ENCODE assay signal across 22 cellular contexts in the genomic region with DNA sequence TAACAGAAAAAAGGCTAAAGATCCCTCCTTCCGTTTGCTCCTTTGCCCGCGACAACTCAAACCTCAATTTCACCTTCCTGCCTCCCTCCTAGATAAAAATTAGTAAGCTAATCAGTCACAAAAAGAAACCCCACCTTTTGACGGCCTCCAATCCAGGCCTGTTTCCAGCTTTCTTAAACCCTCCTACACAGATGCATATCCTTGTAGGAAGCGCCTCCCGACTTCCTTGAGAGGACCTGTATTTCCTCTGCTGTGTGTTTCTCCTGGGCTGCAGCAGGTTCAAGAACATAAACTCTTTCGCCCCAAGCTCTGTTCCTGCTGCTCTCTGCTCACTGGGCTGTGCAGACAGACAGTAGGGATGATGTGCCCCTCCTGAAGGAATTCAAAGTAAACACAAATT.
"Had no signal": no experiment of that assay in that cellular context is flagged by ENCODE, and none has a peak within 500 bp of the region (broad histone marks: within the 10 kb centered on the region; RNA-seq: fewer than 3 reads in every experiment).

No MANE protein-coding gene starts in this region.

- H3K27me3 Mint-ChIP-seq: effector memory CD8-positive, alpha-beta T cell; progenitor cell of endocrine pancreas had no signal

- H3K79me2 ChIP-seq: parathyroid adenoma had no signal

- H3K36me3 ChIP-seq: esophagus squamous epithelium, heart right ventricle, stomach, thyroid gland had no signal

- H3K27ac Mint-ChIP-seq: effector memory CD8-positive, alpha-beta T cell; naive thymus-derived CD8-positive, alpha-beta T cell; progenitor cell of endocrine pancreas; stimulated activated effector memory CD8-positive, alpha-beta T cell treated with anti-CD3 and anti-CD28 coated beads, Interleukin-12 subunit alpha, Interleukin-12 subunit beta, amount 100 ng/mL, for 72 hours had no signal

- H3K4me3 ChIP-seq: esophagus squamous epithelium, heart right ventricle, stomach, thyroid gland had no signal

- H3K36me3 Mint-ChIP-seq: naive thymus-derived CD8-positive, alpha-beta T cell; stimulated activated effector memory CD8-positive, alpha-beta T cell treated with anti-CD3 and anti-CD28 coated beads, Interleukin-12 subunit alpha, Interleukin-12 subunit beta, amount 100 ng/mL, for 72 hours had no signal

- H3K9ac ChIP-seq: parathyroid adenoma had no signal

- FAIRE-seq: endometrium had no signal

- H3K27me3 ChIP-seq: esophagus squamous epithelium, heart right ventricle, stomach, thyroid gland had no signal

- H3K4me1 ChIP-seq: parathyroid adenoma, thyroid gland had no signal

- H2AFZ ChIP-seq: parathyroid adenoma had no signal

- H3K4me3 Mint-ChIP-seq: effector memory CD8-positive, alpha-beta T cell; naive thymus-derived CD8-positive, alpha-beta T cell; neural crest cell; stimulated activated effector memory CD8-positive, alpha-beta T cell treated with anti-CD3 and anti-CD28 coated beads, Interleukin-12 subunit alpha, Interleukin-12 subunit beta, amount 100 ng/mL, for 72 hours had no signal

- DNase-seq: cerebellar nuclear complex; cortex of kidney; effector memory CD8-positive, alpha-beta T cell; erythroblast; esophagus squamous epithelium; glutamatergic neuron; heart right ventricle; hippocampal formation; kidney glomerular epithelial cell; stimulated activated CD4-positive, alpha-beta T cell treated with anti-CD3 and anti-CD28 coated beads, Interleukin-2, amount 100 ng/mL, for 24 hours; stimulated activated CD4-positive, alpha-beta T cell treated with anti-CD3 and anti-CD28 coated beads, Interleukin-4, amount 100 ng/mL, for 24 hours; stimulated activated naive CD4-positive, alpha-beta T cell treated with Interleukin-2 at 50 U/mL for 16 hours; stomach; thyroid gland had no signal

- H3K27ac ChIP-seq: esophagus squamous epithelium, parathyroid adenoma, stomach, thyroid gland had no signal

- H3K4me1 Mint-ChIP-seq: stimulated activated effector memory CD8-positive, alpha-beta T cell treated with anti-CD3 and anti-CD28 coated beads, Interleukin-12 subunit alpha, Interleukin-12 subunit beta, amount 100 ng/mL, for 72 hours had no signal

- H3K9me3 ChIP-seq: esophagus squamous epithelium, stomach, thyroid gland had no signal

- ATAC-seq: effector memory CD8-positive, alpha-beta T cell; left lobe of liver; naive thymus-derived CD8-positive, alpha-beta T cell; sciatic nerve; stimulated activated effector memory CD8-positive, alpha-beta T cell treated with anti-CD3 and anti-CD28 coated beads, Interleukin-12 subunit alpha, Interleukin-12 subunit beta, amount 100 ng/mL, for 72 hours had no signal
